In the genomic region with DNA sequence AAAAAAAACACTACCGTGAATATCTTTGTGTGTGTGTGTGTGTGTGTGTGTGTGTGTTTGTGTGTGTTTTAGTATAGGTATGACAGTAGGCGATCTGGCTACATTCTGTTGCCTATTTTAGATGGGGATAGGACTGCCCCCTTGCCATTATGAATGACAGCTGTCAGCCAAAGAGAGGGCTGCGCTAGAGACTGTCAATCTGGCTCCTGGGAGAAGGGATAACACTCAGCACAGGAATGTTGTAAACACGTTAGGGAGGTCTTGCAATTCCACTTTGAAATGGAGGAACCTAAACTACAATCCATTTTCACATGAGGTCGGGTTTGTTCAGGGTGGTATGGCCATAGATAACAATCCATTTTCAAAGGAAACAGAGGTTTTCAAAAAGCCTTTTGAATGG, we compare ENCODE assay signal across 1 cellular context.
TF ChIP-seq lines count a peak whose summit lies in the region.

No MANE protein-coding gene starts in this region.

TF ChIP-seq in GM23338, 12 proteins besides CTCF, POLR2A, EP300 and RAD21:
- no peak for TF ChIP-seq REST (IDR thresholded peaks at IDR 0.05; ENCODE audit: unreplicated experiment)
- TF ChIP-seq, protein P1, sequence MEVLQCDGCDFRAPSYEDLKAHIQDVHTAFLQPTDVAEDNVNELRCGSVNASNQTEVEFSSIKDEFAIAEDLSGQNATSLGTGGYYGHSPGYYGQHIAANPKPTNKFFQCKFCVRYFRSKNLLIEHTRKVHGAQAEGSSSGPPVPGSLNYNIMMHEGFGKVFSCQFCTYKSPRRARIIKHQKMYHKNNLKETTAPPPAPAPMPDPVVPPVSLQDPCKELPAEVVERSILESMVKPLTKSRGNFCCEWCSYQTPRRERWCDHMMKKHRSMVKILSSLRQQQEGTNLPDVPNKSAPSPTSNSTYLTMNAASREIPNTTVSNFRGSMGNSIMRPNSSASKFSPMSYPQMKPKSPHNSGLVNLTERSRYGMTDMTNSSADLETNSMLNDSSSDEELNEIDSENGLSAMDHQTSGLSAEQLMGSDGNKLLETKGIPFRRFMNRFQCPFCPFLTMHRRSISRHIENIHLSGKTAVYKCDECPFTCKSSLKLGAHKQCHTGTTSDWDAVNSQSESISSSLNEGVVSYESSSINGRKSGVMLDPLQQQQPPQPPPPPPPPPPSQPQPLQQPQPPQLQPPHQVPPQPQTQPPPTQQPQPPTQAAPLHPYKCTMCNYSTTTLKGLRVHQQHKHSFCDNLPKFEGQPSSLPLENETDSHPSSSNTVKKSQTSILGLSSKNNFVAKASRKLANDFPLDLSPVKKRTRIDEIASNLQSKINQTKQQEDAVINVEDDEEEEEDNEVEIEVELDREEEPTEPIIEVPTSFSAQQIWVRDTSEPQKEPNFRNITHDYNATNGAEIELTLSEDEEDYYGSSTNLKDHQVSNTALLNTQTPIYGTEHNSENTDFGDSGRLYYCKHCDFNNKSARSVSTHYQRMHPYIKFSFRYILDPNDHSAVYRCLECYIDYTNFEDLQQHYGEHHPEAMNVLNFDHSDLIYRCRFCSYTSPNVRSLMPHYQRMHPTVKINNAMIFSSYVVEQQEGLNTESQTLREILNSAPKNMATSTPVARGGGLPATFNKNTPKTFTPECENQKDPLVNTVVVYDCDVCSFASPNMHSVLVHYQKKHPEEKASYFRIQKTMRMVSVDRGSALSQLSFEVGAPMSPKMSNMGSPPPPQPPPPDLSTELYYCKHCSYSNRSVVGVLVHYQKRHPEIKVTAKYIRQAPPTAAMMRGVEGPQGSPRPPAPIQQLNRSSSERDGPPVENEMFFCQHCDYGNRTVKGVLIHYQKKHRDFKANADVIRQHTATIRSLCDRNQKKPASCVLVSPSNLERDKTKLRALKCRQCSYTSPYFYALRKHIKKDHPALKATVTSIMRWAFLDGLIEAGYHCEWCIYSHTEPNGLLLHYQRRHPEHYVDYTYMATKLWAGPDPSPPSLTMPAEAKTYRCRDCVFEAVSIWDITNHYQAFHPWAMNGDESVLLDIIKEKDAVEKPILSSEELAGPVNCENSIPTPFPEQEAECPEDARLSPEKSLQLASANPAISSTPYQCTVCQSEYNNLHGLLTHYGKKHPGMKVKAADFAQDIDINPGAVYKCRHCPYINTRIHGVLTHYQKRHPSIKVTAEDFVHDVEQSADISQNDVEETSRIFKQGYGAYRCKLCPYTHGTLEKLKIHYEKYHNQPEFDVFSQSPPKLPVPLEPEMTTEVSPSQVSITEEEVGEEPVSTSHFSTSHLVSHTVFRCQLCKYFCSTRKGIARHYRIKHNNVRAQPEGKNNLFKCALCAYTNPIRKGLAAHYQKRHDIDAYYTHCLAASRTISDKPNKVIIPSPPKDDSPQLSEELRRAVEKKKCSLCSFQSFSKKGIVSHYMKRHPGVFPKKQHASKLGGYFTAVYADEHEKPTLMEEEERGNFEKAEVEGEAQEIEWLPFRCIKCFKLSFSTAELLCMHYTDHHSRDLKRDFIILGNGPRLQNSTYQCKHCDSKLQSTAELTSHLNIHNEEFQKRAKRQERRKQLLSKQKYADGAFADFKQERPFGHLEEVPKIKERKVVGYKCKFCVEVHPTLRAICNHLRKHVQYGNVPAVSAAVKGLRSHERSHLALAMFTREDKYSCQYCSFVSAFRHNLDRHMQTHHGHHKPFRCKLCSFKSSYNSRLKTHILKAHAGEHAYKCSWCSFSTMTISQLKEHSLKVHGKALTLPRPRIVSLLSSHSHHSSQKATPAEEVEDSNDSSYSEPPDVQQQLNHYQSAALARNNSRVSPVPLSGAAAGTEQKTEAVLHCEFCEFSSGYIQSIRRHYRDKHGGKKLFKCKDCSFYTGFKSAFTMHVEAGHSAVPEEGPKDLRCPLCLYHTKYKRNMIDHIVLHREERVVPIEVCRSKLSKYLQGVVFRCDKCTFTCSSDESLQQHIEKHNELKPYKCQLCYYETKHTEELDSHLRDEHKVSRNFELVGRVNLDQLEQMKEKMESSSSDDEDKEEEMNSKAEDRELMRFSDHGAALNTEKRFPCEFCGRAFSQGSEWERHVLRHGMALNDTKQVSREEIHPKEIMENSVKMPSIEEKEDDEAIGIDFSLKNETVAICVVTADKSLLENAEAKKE (CRISPR knock-in tag; IDR thresholded peaks at IDR 0.05): no peak
- TF ChIP-seq CREB1 (CRISPR knock-in tag; IDR thresholded peaks at IDR 0.05; ENCODE audit: low read depth): no peak
- TF ChIP-seq POLR2AphosphoS5 (IDR thresholded peaks at IDR 0.05; ENCODE audit: low read depth): no peak
